1 cellular context compared by ENCODE assay signal in the genomic region with DNA sequence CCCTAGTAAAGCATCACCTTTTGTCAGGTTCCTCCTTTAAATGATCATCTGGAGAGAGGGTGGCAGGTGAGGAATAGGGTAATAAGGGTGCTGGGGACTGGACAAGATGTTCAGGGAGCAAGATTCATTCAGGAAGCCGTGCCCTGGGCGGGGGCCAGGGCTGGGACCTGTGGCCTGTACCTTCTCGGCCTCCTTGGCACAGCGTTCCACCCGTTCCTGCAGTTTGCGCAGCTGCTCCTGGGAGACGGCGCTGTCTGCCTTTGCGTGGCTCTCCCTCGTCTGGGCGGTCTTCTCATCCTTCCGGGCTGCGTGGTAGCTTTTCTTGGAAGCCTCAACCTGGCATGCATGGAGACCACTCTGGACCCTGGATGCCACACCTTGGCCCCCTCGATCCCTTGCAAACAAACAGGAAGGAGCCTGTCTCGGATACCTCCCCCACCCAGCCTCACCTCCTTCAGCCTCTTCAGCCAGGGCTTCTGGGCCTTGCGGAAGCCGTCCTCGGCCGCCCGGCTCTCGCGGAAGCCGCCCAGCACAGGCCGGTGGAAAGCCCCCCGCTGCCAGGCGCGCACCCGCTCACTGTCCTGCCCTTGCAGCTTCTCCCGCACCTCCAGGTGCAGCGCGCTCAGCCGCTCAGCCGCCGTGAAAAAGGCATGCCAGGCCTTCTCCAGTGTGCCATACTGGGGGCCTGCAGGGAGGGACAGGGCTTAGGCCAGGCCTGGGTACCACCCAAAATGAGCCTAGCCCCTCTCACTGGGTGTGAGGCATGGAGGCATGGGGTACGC.
TF ChIP-seq lines count a peak whose summit lies in the region.

No MANE protein-coding gene starts in this region.

TF ChIP-seq in GM23338, 12 proteins besides CTCF, POLR2A, EP300 and RAD21 (continued from another document):
- TF ChIP-seq, protein P1, sequence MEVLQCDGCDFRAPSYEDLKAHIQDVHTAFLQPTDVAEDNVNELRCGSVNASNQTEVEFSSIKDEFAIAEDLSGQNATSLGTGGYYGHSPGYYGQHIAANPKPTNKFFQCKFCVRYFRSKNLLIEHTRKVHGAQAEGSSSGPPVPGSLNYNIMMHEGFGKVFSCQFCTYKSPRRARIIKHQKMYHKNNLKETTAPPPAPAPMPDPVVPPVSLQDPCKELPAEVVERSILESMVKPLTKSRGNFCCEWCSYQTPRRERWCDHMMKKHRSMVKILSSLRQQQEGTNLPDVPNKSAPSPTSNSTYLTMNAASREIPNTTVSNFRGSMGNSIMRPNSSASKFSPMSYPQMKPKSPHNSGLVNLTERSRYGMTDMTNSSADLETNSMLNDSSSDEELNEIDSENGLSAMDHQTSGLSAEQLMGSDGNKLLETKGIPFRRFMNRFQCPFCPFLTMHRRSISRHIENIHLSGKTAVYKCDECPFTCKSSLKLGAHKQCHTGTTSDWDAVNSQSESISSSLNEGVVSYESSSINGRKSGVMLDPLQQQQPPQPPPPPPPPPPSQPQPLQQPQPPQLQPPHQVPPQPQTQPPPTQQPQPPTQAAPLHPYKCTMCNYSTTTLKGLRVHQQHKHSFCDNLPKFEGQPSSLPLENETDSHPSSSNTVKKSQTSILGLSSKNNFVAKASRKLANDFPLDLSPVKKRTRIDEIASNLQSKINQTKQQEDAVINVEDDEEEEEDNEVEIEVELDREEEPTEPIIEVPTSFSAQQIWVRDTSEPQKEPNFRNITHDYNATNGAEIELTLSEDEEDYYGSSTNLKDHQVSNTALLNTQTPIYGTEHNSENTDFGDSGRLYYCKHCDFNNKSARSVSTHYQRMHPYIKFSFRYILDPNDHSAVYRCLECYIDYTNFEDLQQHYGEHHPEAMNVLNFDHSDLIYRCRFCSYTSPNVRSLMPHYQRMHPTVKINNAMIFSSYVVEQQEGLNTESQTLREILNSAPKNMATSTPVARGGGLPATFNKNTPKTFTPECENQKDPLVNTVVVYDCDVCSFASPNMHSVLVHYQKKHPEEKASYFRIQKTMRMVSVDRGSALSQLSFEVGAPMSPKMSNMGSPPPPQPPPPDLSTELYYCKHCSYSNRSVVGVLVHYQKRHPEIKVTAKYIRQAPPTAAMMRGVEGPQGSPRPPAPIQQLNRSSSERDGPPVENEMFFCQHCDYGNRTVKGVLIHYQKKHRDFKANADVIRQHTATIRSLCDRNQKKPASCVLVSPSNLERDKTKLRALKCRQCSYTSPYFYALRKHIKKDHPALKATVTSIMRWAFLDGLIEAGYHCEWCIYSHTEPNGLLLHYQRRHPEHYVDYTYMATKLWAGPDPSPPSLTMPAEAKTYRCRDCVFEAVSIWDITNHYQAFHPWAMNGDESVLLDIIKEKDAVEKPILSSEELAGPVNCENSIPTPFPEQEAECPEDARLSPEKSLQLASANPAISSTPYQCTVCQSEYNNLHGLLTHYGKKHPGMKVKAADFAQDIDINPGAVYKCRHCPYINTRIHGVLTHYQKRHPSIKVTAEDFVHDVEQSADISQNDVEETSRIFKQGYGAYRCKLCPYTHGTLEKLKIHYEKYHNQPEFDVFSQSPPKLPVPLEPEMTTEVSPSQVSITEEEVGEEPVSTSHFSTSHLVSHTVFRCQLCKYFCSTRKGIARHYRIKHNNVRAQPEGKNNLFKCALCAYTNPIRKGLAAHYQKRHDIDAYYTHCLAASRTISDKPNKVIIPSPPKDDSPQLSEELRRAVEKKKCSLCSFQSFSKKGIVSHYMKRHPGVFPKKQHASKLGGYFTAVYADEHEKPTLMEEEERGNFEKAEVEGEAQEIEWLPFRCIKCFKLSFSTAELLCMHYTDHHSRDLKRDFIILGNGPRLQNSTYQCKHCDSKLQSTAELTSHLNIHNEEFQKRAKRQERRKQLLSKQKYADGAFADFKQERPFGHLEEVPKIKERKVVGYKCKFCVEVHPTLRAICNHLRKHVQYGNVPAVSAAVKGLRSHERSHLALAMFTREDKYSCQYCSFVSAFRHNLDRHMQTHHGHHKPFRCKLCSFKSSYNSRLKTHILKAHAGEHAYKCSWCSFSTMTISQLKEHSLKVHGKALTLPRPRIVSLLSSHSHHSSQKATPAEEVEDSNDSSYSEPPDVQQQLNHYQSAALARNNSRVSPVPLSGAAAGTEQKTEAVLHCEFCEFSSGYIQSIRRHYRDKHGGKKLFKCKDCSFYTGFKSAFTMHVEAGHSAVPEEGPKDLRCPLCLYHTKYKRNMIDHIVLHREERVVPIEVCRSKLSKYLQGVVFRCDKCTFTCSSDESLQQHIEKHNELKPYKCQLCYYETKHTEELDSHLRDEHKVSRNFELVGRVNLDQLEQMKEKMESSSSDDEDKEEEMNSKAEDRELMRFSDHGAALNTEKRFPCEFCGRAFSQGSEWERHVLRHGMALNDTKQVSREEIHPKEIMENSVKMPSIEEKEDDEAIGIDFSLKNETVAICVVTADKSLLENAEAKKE (CRISPR knock-in tag; IDR thresholded peaks at IDR 0.05), result no peak
- TF ChIP-seq NANOG (IDR thresholded peaks at IDR 0.05; ENCODE audit: borderline replicate concordance), result no peak
- TF ChIP-seq JUNB (IDR thresholded peaks at IDR 0.05; ENCODE audit: unreplicated experiment), result no peak
- no peak for TF ChIP-seq ZNF114 (CRISPR knock-in tag; IDR thresholded peaks at IDR 0.05)
- TF ChIP-seq STAT1 (IDR thresholded peaks at IDR 0.05; ENCODE audit: unreplicated experiment), result no peak
- TF ChIP-seq POLR2AphosphoS5 (IDR thresholded peaks at IDR 0.05; ENCODE audit: low read depth), result no peak
- no peak for TF ChIP-seq ZNF331 (CRISPR knock-in tag; IDR thresholded peaks at IDR 0.05; ENCODE audit: low read depth)
- TF ChIP-seq, protein P2, sequence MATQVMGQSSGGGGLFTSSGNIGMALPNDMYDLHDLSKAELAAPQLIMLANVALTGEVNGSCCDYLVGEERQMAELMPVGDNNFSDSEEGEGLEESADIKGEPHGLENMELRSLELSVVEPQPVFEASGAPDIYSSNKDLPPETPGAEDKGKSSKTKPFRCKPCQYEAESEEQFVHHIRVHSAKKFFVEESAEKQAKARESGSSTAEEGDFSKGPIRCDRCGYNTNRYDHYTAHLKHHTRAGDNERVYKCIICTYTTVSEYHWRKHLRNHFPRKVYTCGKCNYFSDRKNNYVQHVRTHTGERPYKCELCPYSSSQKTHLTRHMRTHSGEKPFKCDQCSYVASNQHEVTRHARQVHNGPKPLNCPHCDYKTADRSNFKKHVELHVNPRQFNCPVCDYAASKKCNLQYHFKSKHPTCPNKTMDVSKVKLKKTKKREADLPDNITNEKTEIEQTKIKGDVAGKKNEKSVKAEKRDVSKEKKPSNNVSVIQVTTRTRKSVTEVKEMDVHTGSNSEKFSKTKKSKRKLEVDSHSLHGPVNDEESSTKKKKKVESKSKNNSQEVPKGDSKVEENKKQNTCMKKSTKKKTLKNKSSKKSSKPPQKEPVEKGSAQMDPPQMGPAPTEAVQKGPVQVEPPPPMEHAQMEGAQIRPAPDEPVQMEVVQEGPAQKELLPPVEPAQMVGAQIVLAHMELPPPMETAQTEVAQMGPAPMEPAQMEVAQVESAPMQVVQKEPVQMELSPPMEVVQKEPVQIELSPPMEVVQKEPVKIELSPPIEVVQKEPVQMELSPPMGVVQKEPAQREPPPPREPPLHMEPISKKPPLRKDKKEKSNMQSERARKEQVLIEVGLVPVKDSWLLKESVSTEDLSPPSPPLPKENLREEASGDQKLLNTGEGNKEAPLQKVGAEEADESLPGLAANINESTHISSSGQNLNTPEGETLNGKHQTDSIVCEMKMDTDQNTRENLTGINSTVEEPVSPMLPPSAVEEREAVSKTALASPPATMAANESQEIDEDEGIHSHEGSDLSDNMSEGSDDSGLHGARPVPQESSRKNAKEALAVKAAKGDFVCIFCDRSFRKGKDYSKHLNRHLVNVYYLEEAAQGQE (IDR thresholded peaks at IDR 0.05; ENCODE audit: unreplicated experiment), result no peak
